In the genomic region with DNA sequence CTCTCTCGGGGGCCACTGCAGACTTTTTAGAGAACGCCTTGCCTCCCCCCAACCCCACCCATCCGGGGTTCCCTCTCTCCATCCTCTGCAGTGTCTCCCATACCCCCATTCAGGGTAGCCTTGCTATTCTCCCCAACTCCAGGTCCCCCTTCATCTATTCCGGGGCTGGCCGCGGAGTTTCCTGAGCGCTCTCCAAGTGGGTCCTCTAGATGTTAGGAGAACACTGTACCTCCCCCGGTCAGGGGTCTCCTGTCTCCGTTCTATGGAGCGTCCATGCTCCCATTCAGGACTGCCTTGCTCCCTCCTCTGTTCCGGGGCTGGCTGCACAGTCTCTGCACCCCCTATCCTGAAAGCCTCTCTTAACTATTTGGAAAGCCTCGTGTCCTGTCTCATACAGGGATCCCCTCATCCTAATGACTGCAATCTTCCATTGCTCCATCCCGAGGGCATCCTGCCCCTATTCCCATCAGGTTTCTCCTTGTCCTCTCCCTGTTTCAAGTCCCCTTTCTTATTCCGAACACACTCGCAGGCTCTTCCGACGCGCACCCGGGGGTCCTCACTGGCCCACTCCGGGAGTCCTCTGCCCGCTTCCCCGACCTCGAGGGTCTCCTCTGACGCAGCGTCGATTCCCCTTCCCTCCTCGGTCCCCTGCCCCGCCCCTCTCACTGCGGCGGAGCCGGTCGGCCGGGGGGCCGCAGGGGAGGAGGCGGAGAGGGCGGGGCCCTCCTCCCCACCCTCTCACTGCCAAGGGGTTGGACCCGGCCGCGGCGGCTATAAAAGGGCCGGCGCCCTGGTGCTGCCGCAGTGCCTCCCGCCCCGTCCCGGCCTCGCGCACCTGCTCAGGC, we compare ENCODE assay signal across 10 cellular contexts. TPM values are rescaled to one million over a fixed set of nuclear protein-coding genes. Genes with fewer than 3 reads are reported as not detected.
A peak's percentile ranks its signal among the peaks of the same experiment; 100 is the strongest.
DNase-seq lines count a peak whose midpoint lies in the region; ATAC-seq, FAIRE-seq and TF ChIP-seq lines count a peak whose summit lies in the region.
"Had no signal": no experiment of that assay in that cellular context is flagged by ENCODE, and none has a peak within 500 bp of the region (broad histone marks: within the 10 kb centered on the region; RNA-seq: fewer than 3 reads in every experiment).

A gene with protein sequence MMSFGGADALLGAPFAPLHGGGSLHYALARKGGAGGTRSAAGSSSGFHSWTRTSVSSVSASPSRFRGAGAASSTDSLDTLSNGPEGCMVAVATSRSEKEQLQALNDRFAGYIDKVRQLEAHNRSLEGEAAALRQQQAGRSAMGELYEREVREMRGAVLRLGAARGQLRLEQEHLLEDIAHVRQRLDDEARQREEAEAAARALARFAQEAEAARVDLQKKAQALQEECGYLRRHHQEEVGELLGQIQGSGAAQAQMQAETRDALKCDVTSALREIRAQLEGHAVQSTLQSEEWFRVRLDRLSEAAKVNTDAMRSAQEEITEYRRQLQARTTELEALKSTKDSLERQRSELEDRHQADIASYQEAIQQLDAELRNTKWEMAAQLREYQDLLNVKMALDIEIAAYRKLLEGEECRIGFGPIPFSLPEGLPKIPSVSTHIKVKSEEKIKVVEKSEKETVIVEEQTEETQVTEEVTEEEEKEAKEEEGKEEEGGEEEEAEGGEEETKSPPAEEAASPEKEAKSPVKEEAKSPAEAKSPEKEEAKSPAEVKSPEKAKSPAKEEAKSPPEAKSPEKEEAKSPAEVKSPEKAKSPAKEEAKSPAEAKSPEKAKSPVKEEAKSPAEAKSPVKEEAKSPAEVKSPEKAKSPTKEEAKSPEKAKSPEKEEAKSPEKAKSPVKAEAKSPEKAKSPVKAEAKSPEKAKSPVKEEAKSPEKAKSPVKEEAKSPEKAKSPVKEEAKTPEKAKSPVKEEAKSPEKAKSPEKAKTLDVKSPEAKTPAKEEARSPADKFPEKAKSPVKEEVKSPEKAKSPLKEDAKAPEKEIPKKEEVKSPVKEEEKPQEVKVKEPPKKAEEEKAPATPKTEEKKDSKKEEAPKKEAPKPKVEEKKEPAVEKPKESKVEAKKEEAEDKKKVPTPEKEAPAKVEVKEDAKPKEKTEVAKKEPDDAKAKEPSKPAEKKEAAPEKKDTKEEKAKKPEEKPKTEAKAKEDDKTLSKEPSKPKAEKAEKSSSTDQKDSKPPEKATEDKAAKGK (plus strand): TSS at position 802 of the 845 bp plus-strand sequence. CDS start 45 bp downstream, outside the sequence.

- POLR2A ChIA-PET in BJ (lab: Charles Lee) = no interaction called here
- POLR2A ChIA-PET in naive thymus-derived CD4-positive, alpha-beta T cell (lab: Charles Lee) = no interaction called here

- H3K4me3 Mint-ChIP-seq in astrocyte (ENCODE audit: unreplicated experiment) = peak within 1 kb of the TSS; percentile 76
- peak within 1 kb of the TSS; percentile 38 to 76 (median 64) for H3K4me3 Mint-ChIP-seq in naive thymus-derived CD4-positive, alpha-beta T cell

- H3K4me3 ChIP-seq in BJ (ENCODE audit: low read depth, low read length) = peak within 1 kb of the TSS; percentile 18
- H3K4me3 ChIP-seq in HUES64 (ENCODE audit: low read length) = peak within 1 kb of the TSS; percentile 53
- H3K4me3 ChIP-seq in astrocyte (ENCODE audit: insufficient read depth, low read depth, low read length) = peak within 1 kb of the TSS; percentile 34
- no peak within 1 kb of the TSS for H3K4me3 ChIP-seq in naive thymus-derived CD4-positive, alpha-beta T cell (ENCODE audit: low read length)

- H3K4me1 Mint-ChIP-seq in astrocyte (ENCODE audit: low read depth, unreplicated experiment) = peaks cover 13% of the 10 kb centered on the region
- H3K4me1 Mint-ChIP-seq in naive thymus-derived CD4-positive, alpha-beta T cell = peaks cover 15 to 22% (median 20%) of the 10 kb centered on the region in 7 donors

- H3K27ac ChIP-seq in HUES64 (ENCODE audit: low read depth, low read length) = no peak within 1 kb of the TSS
- H3K27ac ChIP-seq in astrocyte (ENCODE audit: low read depth, low read length) = no peak within 1 kb of the TSS
- H3K27ac ChIP-seq in naive thymus-derived CD4-positive, alpha-beta T cell (ENCODE audit: low read depth, low read length) = no peak within 1 kb of the TSS

- no peak for DNase-seq in BJ (ENCODE audit: low read depth)
- no peak for DNase-seq in astrocyte (ENCODE audit: low read depth)
- no peak for DNase-seq in naive thymus-derived CD4-positive, alpha-beta T cell
- no peak for DNase-seq in GDM1 (lab: John Stamatoyannopoulos, UW)
- no peak for DNase-seq in T1000 (lab: John Stamatoyannopoulos, UW)
- no peak for DNase-seq in SIG-M5 treated with dmso at 0.1 percent for 504 hours (lab: John Stamatoyannopoulos, UW; ENCODE audit: unreplicated experiment)
- DNase-seq: activated CD4-positive, alpha-beta T cell treated with anti-CD3 and anti-CD28 coated beads, Interleukin-2, amount 50 U/mL, for 4 hours had no signal

- H3K27me3 Mint-ChIP-seq in astrocyte (ENCODE audit: low read depth, unreplicated experiment) = peaks cover 57% of the 10 kb centered on the region
- H3K27me3 Mint-ChIP-seq in naive thymus-derived CD4-positive, alpha-beta T cell = peaks cover 36 to 54% (median 48%) of the 10 kb centered on the region in 5 donors

- H3K4me1 ChIP-seq in HUES64 (ENCODE audit: insufficient read depth, low read length) (peaks cover 25% of the 10 kb centered on the region), astrocyte (ENCODE audit: insufficient read depth, low read length) (peaks cover 11% of the 10 kb centered on the region)
- H3K4me1 ChIP-seq in naive thymus-derived CD4-positive, alpha-beta T cell (ENCODE audit: control insufficient read depth in 2 of 2, insufficient read depth in 2 of 2, low read length in 2 of 2) = no peaks in the 10 kb centered on the region

- H3K27me3 ChIP-seq in BJ (ENCODE audit: control insufficient read depth, insufficient read depth, low read length) (peaks cover 42% of the 10 kb centered on the region), HUES64 (ENCODE audit: insufficient read depth, low read length) (peaks cover 61% of the 10 kb centered on the region), astrocyte (ENCODE audit: insufficient read depth, low read length) (peaks cover 48% of the 10 kb centered on the region)
- peaks cover 6 to 12% of the 10 kb centered on the region in 2 donors for H3K27me3 ChIP-seq in naive thymus-derived CD4-positive, alpha-beta T cell (ENCODE audit: control insufficient read depth in 2 of 2, insufficient read depth in 2 of 2, low read length in 2 of 2)

- TF ChIP-seq CTCF in BJ (IDR thresholded peaks at IDR 0.05; ENCODE audit: insufficient read depth, low read depth, low read length) = no peak
- no peak for TF ChIP-seq CTCF in astrocyte (IDR thresholded peaks at IDR 0.05; ENCODE audit: insufficient read depth, low read depth, low read length)

- H3K9ac ChIP-seq in HUES64 (ENCODE audit: low read depth, low read length) (peak within 1 kb of the TSS; percentile 66; the same call in 1 of the 2 replicates), astrocyte (ENCODE audit: low read length) (no peak within 1 kb of the TSS)

- H2AFZ ChIP-seq in astrocyte (ENCODE audit: low read depth, low read length) = peak within 1 kb of the TSS; percentile 73

- ATAC-seq in naive thymus-derived CD4-positive, alpha-beta T cell = no peak
- no peak for ATAC-seq in HG03039 (IDR thresholded peaks at IDR 0.05; ENCODE audit: unreplicated experiment)

- CTCF ChIA-PET in BJ (lab: Yijun Ruan, JAX) = interaction anchor here (0.9 kb wide), 1 partner anchor 9 kb away, joined by 4 read pairs; no protein-coding TSS in a partner anchor
- CTCF ChIA-PET in naive thymus-derived CD4-positive, alpha-beta T cell (lab: Charles Lee) = no interaction called here

- H3K27ac Mint-ChIP-seq in astrocyte (ENCODE audit: unreplicated experiment) = peak within 1 kb of the TSS; percentile 47
- no peak within 1 kb of the TSS for H3K27ac Mint-ChIP-seq in naive thymus-derived CD4-positive, alpha-beta T cell

- WGBS in HUES64 = 5% methylated on average over 48 of the region's 48 CpGs

- H3K36me3 Mint-ChIP-seq in astrocyte (ENCODE audit: low read depth, unreplicated experiment) = peaks cover 5% of the 10 kb centered on the region
- peaks cover 0 to 5% (median 0%) of the 10 kb centered on the region in 5 donors for H3K36me3 Mint-ChIP-seq in naive thymus-derived CD4-positive, alpha-beta T cell

- no peak for FAIRE-seq in astrocyte (lab: Jason Lieb, UNC)
- FAIRE-seq: islet of Langerhans had no signal

- H3K4me2 ChIP-seq in astrocyte (ENCODE audit: low read length) = peak within 1 kb of the TSS; percentile 78

- H4K20me1 ChIP-seq in astrocyte (ENCODE audit: insufficient read depth, low read length) = peaks cover 29% of the 10 kb centered on the region

- H3K79me2 ChIP-seq in astrocyte (ENCODE audit: insufficient read depth, low read length) = no peaks in the 10 kb centered on the region

- peaks cover 11% of the 10 kb centered on the region for H3K9me3 Mint-ChIP-seq in astrocyte (ENCODE audit: unreplicated experiment)
- H3K9me3 Mint-ChIP-seq in naive thymus-derived CD4-positive, alpha-beta T cell = peaks cover 0 to 6% (median 0%) of the 10 kb centered on the region in 11 donors

- H3K36me3 ChIP-seq in BJ (ENCODE audit: control insufficient read depth, insufficient read depth, low read length) (no peaks in the 10 kb centered on the region), HUES64 (ENCODE audit: insufficient read depth, low read length) (peaks cover 5% of the 10 kb centered on the region; the same call in 1 of the 2 replicates), astrocyte (ENCODE audit: insufficient read depth, low read length) (no peaks in the 10 kb centered on the region)
- H3K36me3 ChIP-seq in naive thymus-derived CD4-positive, alpha-beta T cell (ENCODE audit: control insufficient read depth in 2 of 3, insufficient read depth in 3 of 3, low read length in 3 of 3) = no peaks in the 10 kb centered on the region

- intact Hi-C loops in naive thymus-derived CD4-positive, alpha-beta T cell (cut with micrococcal nuclease) = no loop called here

- H3K9me3 ChIP-seq in HUES64 (ENCODE audit: insufficient read depth, low read depth, low read length) = peaks cover 4% of the 10 kb centered on the region; the same call in 1 of the 2 replicates
- peaks cover 8% of the 10 kb centered on the region for H3K9me3 ChIP-seq in astrocyte (ENCODE audit: insufficient read depth, low read depth, low read length)
- H3K9me3 ChIP-seq in naive thymus-derived CD4-positive, alpha-beta T cell (ENCODE audit: control insufficient read depth in 2 of 3, low read length in 3 of 3) = no peaks in the 10 kb centered on the region

RNA-seq across cellular contexts. Expression of the gene that starts here (rescaled TPM):
- 0.94 and 1.2 TPM in 2 replicates for polyA plus RNA-seq in BJ (2011; rRNA removed)
- 0.31 and 0.52 TPM in 2 replicates for polyA minus RNA-seq in BJ (2011; rRNA and poly(A)+ RNA removed)
- polyA plus RNA-seq in HUES64 (2013, experiment 1 of 2) = 1.5 TPM
- 2.4 TPM for polyA plus RNA-seq in HUES64 (2013, experiment 2 of 2)
- 3.1 TPM in 2 replicates for total RNA-seq in astrocyte
- total RNA-seq in naive thymus-derived CD4-positive, alpha-beta T cell = 1 to 10 TPM in 1 of 5 experiments, under 1 TPM in 4; 0.19 to 3.2 (median 0.24) TPM
- polyA plus RNA-seq in naive thymus-derived CD4-positive, alpha-beta T cell = under 1 TPM; 0.20 to 0.25 TPM
